Comparison of ENCODE assay signal across 18 cellular contexts in genomic region chr11:32885556-32885955, GRCh38. TPM values are rescaled to one million over a fixed set of nuclear protein-coding genes. Genes with fewer than 3 reads are reported as not detected.
"Had no signal": no experiment of that assay in that cellular context is flagged by ENCODE, and none has a peak within 500 bp of the region (broad histone marks: within the 10 kb centered on the region; RNA-seq: fewer than 3 reads in every experiment).

No MANE protein-coding gene starts in this region.

- H3K27ac Mint-ChIP-seq: activated naive CD4-positive, alpha-beta T cell treated with anti-CD3 and anti-CD28 coated beads, Interleukin-2, amount 50 U/mL, for 72 hours; activated T-cell treated with anti-CD3 and anti-CD28 coated beads, Interleukin-2, amount 50 U/mL, for 24 hours; activated T-helper 17 cell treated with anti-CD3 and anti-CD28 coated beads, Interleukin-2, amount 50 U/mL, for 72 hours; naive B cell; stimulated activated effector memory CD8-positive, alpha-beta T cell treated with anti-CD3 and anti-CD28 coated beads, Interleukin-12 subunit alpha, Interleukin-12 subunit beta, amount 100 ng/mL, for 72 hours; stimulated activated naive CD8-positive, alpha-beta T cell treated with anti-CD3 and anti-CD28 coated beads, Interleukin-15, amount 100 ng/mL, for 72 hours had no signal

- H3K4me1 Mint-ChIP-seq: activated T-helper 17 cell treated with anti-CD3 and anti-CD28 coated beads, Interleukin-2, amount 50 U/mL, for 72 hours; naive B cell; stimulated activated effector memory CD8-positive, alpha-beta T cell treated with anti-CD3 and anti-CD28 coated beads, Interleukin-12 subunit alpha, Interleukin-12 subunit beta, amount 100 ng/mL, for 72 hours; stimulated activated naive CD8-positive, alpha-beta T cell treated with anti-CD3 and anti-CD28 coated beads, Interleukin-15, amount 100 ng/mL, for 72 hours had no signal

- H3K4me3 Mint-ChIP-seq: activated T-cell treated with anti-CD3 and anti-CD28 coated beads, Interleukin-2, amount 50 U/mL, for 24 hours; activated T-helper 17 cell treated with anti-CD3 and anti-CD28 coated beads, Interleukin-2, amount 50 U/mL, for 72 hours; naive B cell; stimulated activated effector memory CD8-positive, alpha-beta T cell treated with anti-CD3 and anti-CD28 coated beads, Interleukin-12 subunit alpha, Interleukin-12 subunit beta, amount 100 ng/mL, for 72 hours; stimulated activated naive CD8-positive, alpha-beta T cell treated with anti-CD3 and anti-CD28 coated beads, Interleukin-15, amount 100 ng/mL, for 72 hours had no signal

- H3K9me3 ChIP-seq: heart right ventricle, lower lobe of right lung, tibial artery had no signal

- ATAC-seq: activated T-helper 17 cell treated with anti-CD3 and anti-CD28 coated beads, Interleukin-2, amount 50 U/mL, for 72 hours; lower lobe of right lung; sciatic nerve had no signal

- DNase-seq: activated CD4-positive, alpha-beta T cell treated with anti-CD3 and anti-CD28 coated beads, Interleukin-2, amount 50 U/mL, for 4 hours; activated CD8-positive, alpha-beta memory T cell treated with anti-CD3 and anti-CD28 coated beads for 24 hours; activated CD8-positive, alpha-beta memory T cell treated with anti-CD3 and anti-CD28 coated beads, Interleukin-2, amount 50 U/mL, for 4 hours; activated T-cell treated with anti-CD3 and anti-CD28 coated beads, Interleukin-2, amount 50 U/mL, for 24 hours; central memory CD4-positive, alpha-beta T cell; effector CD8-positive, alpha-beta T cell; heart right ventricle; lower lobe of right lung; naive B cell; posterior cingulate gyrus; stimulated activated CD4-positive, alpha-beta T cell treated with anti-CD3 and anti-CD28 coated beads, Interleukin-2, amount 100 ng/mL, for 24 hours; stimulated activated naive CD8-positive, alpha-beta T cell treated with anti-CD3 and anti-CD28 coated beads, Interleukin-15, amount 100 ng/mL, for 72 hours; tibial artery had no signal

- H3K9me3 Mint-ChIP-seq: activated T-cell treated with anti-CD3 and anti-CD28 coated beads, Interleukin-2, amount 50 U/mL, for 24 hours; activated T-helper 17 cell treated with anti-CD3 and anti-CD28 coated beads, Interleukin-2, amount 50 U/mL, for 72 hours; naive B cell; neural crest cell; stimulated activated effector memory CD8-positive, alpha-beta T cell treated with anti-CD3 and anti-CD28 coated beads, Interleukin-12 subunit alpha, Interleukin-12 subunit beta, amount 100 ng/mL, for 72 hours; stimulated activated naive CD8-positive, alpha-beta T cell treated with anti-CD3 and anti-CD28 coated beads, Interleukin-15, amount 100 ng/mL, for 72 hours had no signal

- H3K27ac ChIP-seq: heart right ventricle, lower lobe of right lung, tibial artery had no signal

- H3K36me3 ChIP-seq: heart right ventricle, lower lobe of right lung, tibial artery had no signal

- H3K4me3 ChIP-seq: heart right ventricle, lower lobe of right lung, tibial artery had no signal

- H3K27me3 ChIP-seq: tibial artery had no signal

- H3K4me1 ChIP-seq: heart right ventricle, lower lobe of right lung, tibial artery had no signal

- H3K36me3 Mint-ChIP-seq: activated naive CD4-positive, alpha-beta T cell treated with anti-CD3 and anti-CD28 coated beads, Interleukin-2, amount 50 U/mL, for 72 hours; naive B cell; stimulated activated effector memory CD8-positive, alpha-beta T cell treated with anti-CD3 and anti-CD28 coated beads, Interleukin-12 subunit alpha, Interleukin-12 subunit beta, amount 100 ng/mL, for 72 hours had no signal

- H3K27me3 Mint-ChIP-seq: activated T-cell treated with anti-CD3 and anti-CD28 coated beads, Interleukin-2, amount 50 U/mL, for 24 hours had no signal

RNA-seq across cellular contexts. Expression of gene PRRG4, which starts 55.8 kb away (rescaled TPM):
- total RNA-seq: neural crest cell had no signal
